In genomic region chr1:34928865-34929496, GRCh38 we compare ENCODE assay signal across 9 cellular contexts. TPM values are rescaled to one million over a fixed set of nuclear protein-coding genes. Genes with fewer than 3 reads are reported as not detected.
DNase-seq lines count a peak whose midpoint lies in the region; ATAC-seq and TF ChIP-seq lines count a peak whose summit lies in the region.
"Had no signal": no experiment of that assay in that cellular context is flagged by ENCODE, and none has a peak within 500 bp of the region (broad histone marks: within the 10 kb centered on the region; RNA-seq: fewer than 3 reads in every experiment).

No MANE protein-coding gene starts in this region.

- ATAC-seq in activated B cell treated with CpG ODN at 0.5 μM for 24 hours (ENCODE audit: low read depth) = peak; percentile 62

- CTCF ChIA-PET in activated CD4-positive, alpha-beta T cell treated with anti-CD3 and anti-CD28 coated beads, Interleukin-2, amount 10 ng/mL, durations not matched to agents 7 days and 5 days (lab: Charles Lee) = no interaction called here
- CTCF ChIA-PET in activated B cell treated with CpG ODN at 0.5 μM for 24 hours (lab: Charles Lee) = interaction anchor here (1.0 kb wide), 1 partner anchor 63 kb away, joined by 3 read pairs; no protein-coding TSS in a partner anchor

- H3K27ac ChIP-seq in suprapubic skin = no peak overlapping the region
- H3K27ac ChIP-seq: neutrophil had no signal

- H3K36me3 ChIP-seq in suprapubic skin = no peaks in the 10 kb centered on the region
- H3K36me3 ChIP-seq: neutrophil had no signal

- H3K9me3 Mint-ChIP-seq in activated CD4-positive, alpha-beta T cell treated with anti-CD3 and anti-CD28 coated beads, Interleukin-2, amount 10 ng/mL, durations not matched to agents 7 days and 5 days = no peaks in the 10 kb centered on the region
- no peaks in the 10 kb centered on the region for H3K9me3 Mint-ChIP-seq in activated B cell treated with CpG ODN at 0.5 μM for 24 hours

- in situ Hi-C loops in ACHN (cut with HindIII; ENCODE audit: low pct_ligation_motif_present, low pct_unique_long_range_greater_than_20kb, low sequenced_read_pairs) = no loop called here

- H3K4me3 Mint-ChIP-seq in activated CD4-positive, alpha-beta T cell treated with anti-CD3 and anti-CD28 coated beads, Interleukin-2, amount 10 ng/mL, durations not matched to agents 7 days and 5 days = peak overlapping the region; percentile 54
- H3K4me3 Mint-ChIP-seq in activated B cell treated with CpG ODN at 0.5 μM for 24 hours = peak overlapping the region; percentile 85

- WGBS in suprapubic skin = 5% methylated on average over 7 of the region's 57 CpGs

- TF ChIP-seq POLR2A in suprapubic skin (IDR thresholded peaks at IDR 0.05) = no peak

- no peak overlapping the region for H3K27ac Mint-ChIP-seq in activated CD4-positive, alpha-beta T cell treated with anti-CD3 and anti-CD28 coated beads, Interleukin-2, amount 10 ng/mL, durations not matched to agents 7 days and 5 days
- H3K27ac Mint-ChIP-seq in activated B cell treated with CpG ODN at 0.5 μM for 24 hours = peak overlapping the region; percentile 8

- DNase-seq in activated CD4-positive, alpha-beta T cell treated with anti-CD3 and anti-CD28 coated beads, Interleukin-2, amount 10 ng/mL, durations not matched to agents 7 days and 5 days = no peak
- no peak for DNase-seq in activated CD4-positive, alpha-beta T cell treated with anti-CD3 and anti-CD28 coated beads for 48 hours
- DNase-seq in activated B cell treated with CpG ODN at 0.5 μM for 24 hours = peak; percentile 47
- peak; percentile 72 for DNase-seq in iPS-NIHi11 (ENCODE audit: low spot score)
- DNase-seq in suprapubic skin (ENCODE audit: low spot score in 2 of 2) = no peak
- DNase-seq in NCI-H1694 treated with DMSO at 0.1 percent for 48 hours (lab: John Stamatoyannopoulos, UW) = no peak
- DNase-seq in ACHN = no peak
- DNase-seq in hippocampal formation (lab: John Stamatoyannopoulos, UW) = no peak

- POLR2A ChIA-PET in activated CD4-positive, alpha-beta T cell treated with anti-CD3 and anti-CD28 coated beads, Interleukin-2, amount 10 ng/mL, durations not matched to agents 7 days and 5 days (lab: Charles Lee) = no interaction called here
- POLR2A ChIA-PET in activated B cell treated with CpG ODN at 0.5 μM for 24 hours (lab: Charles Lee) = interaction anchor here (1.5 to 1.6 kb wide), 2 partner anchors 10 to 264 kb away, joined by 3 to 8 read pairs; partner anchors contain the start of gene SFPQ

- H3K27me3 Mint-ChIP-seq in activated CD4-positive, alpha-beta T cell treated with anti-CD3 and anti-CD28 coated beads, Interleukin-2, amount 10 ng/mL, durations not matched to agents 7 days and 5 days = peaks cover 60% of the 10 kb centered on the region
- peaks cover 16% of the 10 kb centered on the region for H3K27me3 Mint-ChIP-seq in activated B cell treated with CpG ODN at 0.5 μM for 24 hours

- intact Hi-C loops in activated B cell treated with CpG ODN at 0.5 μM for 24 hours (cut with micrococcal nuclease) = loop anchor here (5.0 kb wide), 1 partner anchor 53 kb away; no protein-coding TSS in a partner anchor

- TF ChIP-seq CTCF in activated B cell treated with CpG ODN at 0.5 μM for 24 hours (IDR thresholded peaks at IDR 0.05) = no peak
- TF ChIP-seq CTCF in suprapubic skin (IDR thresholded peaks at IDR 0.05) = no peak

- peaks cover 20% of the 10 kb centered on the region for H3K4me1 ChIP-seq in suprapubic skin

- TF ChIP-seq EP300 in suprapubic skin (IDR thresholded peaks at IDR 0.05) = no peak

- no peaks in the 10 kb centered on the region for H3K9me3 ChIP-seq in suprapubic skin
- H3K9me3 ChIP-seq: neutrophil had no signal

- H3K27me3 ChIP-seq in suprapubic skin = peaks cover 71% of the 10 kb centered on the region

- peaks cover 5% of the 10 kb centered on the region for H3K4me1 Mint-ChIP-seq in activated CD4-positive, alpha-beta T cell treated with anti-CD3 and anti-CD28 coated beads, Interleukin-2, amount 10 ng/mL, durations not matched to agents 7 days and 5 days
- peaks cover 25% of the 10 kb centered on the region for H3K4me1 Mint-ChIP-seq in activated B cell treated with CpG ODN at 0.5 μM for 24 hours

- peaks cover 2% of the 10 kb centered on the region for H3K36me3 Mint-ChIP-seq in activated CD4-positive, alpha-beta T cell treated with anti-CD3 and anti-CD28 coated beads, Interleukin-2, amount 10 ng/mL, durations not matched to agents 7 days and 5 days (ENCODE audit: low read depth)
- H3K36me3 Mint-ChIP-seq in activated B cell treated with CpG ODN at 0.5 μM for 24 hours (ENCODE audit: low read depth) = no peaks in the 10 kb centered on the region

- peak overlapping the region; percentile 55 for H3K4me3 ChIP-seq in suprapubic skin

RNA-seq across cellular contexts. Expression of gene DLGAP3, which starts 0.5 kb away (rescaled TPM):
- under 1 TPM; 0.33 to 0.40 TPM for total RNA-seq in activated CD4-positive, alpha-beta T cell treated with anti-CD3 and anti-CD28 coated beads, Interleukin-2, amount 10 ng/mL, durations not matched to agents 7 days and 5 days
- total RNA-seq in activated B cell treated with CpG ODN at 0.5 μM for 24 hours (3.9 and 6.0 TPM in 2 replicates), suprapubic skin (under 1 TPM in 1 of 4 donors, not detected in 3; 0.55 TPM)

RNA-seq across cellular contexts. Expression of gene TMEM35B, which starts 56.2 kb away (rescaled TPM):
- 10 to 100 TPM; 34.5 to 35.9 TPM for total RNA-seq in activated CD4-positive, alpha-beta T cell treated with anti-CD3 and anti-CD28 coated beads, Interleukin-2, amount 10 ng/mL, durations not matched to agents 7 days and 5 days
- 16.7 and 20.0 TPM in 2 replicates for total RNA-seq in activated B cell treated with CpG ODN at 0.5 μM for 24 hours
- total RNA-seq in suprapubic skin = 10 to 100 TPM in 1 of 4 donors, 1 to 10 TPM in 3; 6.5 to 12.2 (median 8.6) TPM

Comparison
In these comparisons a context has a peak if more than half of its experiments do, and no peak if none do; other contexts are left out.
1. DNase-seq: peak in activated B cell treated with CpG ODN at 0.5 μM for 24 hours (single experiment) and iPS-NIHi11 (single experiment); none in activated CD4-positive, alpha-beta T cell treated with anti-CD3 and anti-CD28 coated beads, Interleukin-2, amount 10 ng/mL, durations not matched to agents 7 days and 5 days (single experiment), activated CD4-positive, alpha-beta T cell treated with anti-CD3 and anti-CD28 coated beads for 48 hours (single experiment), suprapubic skin (0 of 2), NCI-H1694 treated with DMSO at 0.1 percent for 48 hours (single experiment), ACHN (single experiment) and hippocampal formation (0 of 2).